In genomic region chr16:17155480-17155879, GRCh38 we compare ENCODE assay signal across 13 cellular contexts.
DNase-seq lines count a peak whose midpoint lies in the region; ATAC-seq and TF ChIP-seq lines count a peak whose summit lies in the region.
"Had no signal": no experiment of that assay in that cellular context is flagged by ENCODE, and none has a peak within 500 bp of the region (broad histone marks: within the 10 kb centered on the region; RNA-seq: fewer than 3 reads in every experiment).

No MANE protein-coding gene starts in this region.

- no peaks in the 10 kb centered on the region for H3K36me3 Mint-ChIP-seq in nephron progenitor cell (ENCODE audit: low read depth)

- peak; percentile 16 to 21 for ATAC-seq in lower lobe of right lung
- ATAC-seq: GM12878, HepG2 had no signal

- no peak overlapping the region for H3K4me3 Mint-ChIP-seq in nephron progenitor cell
- H3K4me3 Mint-ChIP-seq: CD4-positive, CD25-positive, alpha-beta regulatory T cell; HFFc6 had no signal

- no peak for TF ChIP-seq CTCF in lower lobe of right lung (IDR thresholded peaks at IDR 0.05)
- no peak for TF ChIP-seq CTCF in neutrophil (IDR thresholded peaks at IDR 0.05)
- no peak for TF ChIP-seq CTCF in nephron progenitor cell (IDR thresholded peaks at IDR 0.05)
- no peak for TF ChIP-seq CTCF in breast epithelium (IDR thresholded peaks at IDR 0.05)

- H3K27me3 Mint-ChIP-seq in nephron progenitor cell (ENCODE audit: low read depth, poor library complexity), result peaks cover 5% of the 10 kb centered on the region
- H3K27me3 Mint-ChIP-seq: CD4-positive, CD25-positive, alpha-beta regulatory T cell had no signal

- peak; percentile 59 for DNase-seq in CD1c-positive myeloid dendritic cell (ENCODE audit: extremely low spot score)
- DNase-seq in NOMO-1 treated with DMSO at 0.1 percent for 48 hours (lab: John Stamatoyannopoulos, UW; ENCODE audit: unreplicated experiment), result peak; percentile 72
- DNase-seq in lower lobe of right lung, result no peak
- no peak for DNase-seq in nephron progenitor cell
- DNase-seq in NCI-H69 (lab: John Stamatoyannopoulos, UW), result no peak
- DNase-seq in breast epithelium (ENCODE audit: low spot score in 2 of 2), result no peak
- DNase-seq: CD4-positive, CD25-positive, alpha-beta regulatory T cell; DMS53; HCEC 1CT; HFFc6 had no signal

- no peak overlapping the region for H3K27ac ChIP-seq in lower lobe of right lung
- peak overlapping the region; percentile 58 for H3K27ac ChIP-seq in neutrophil
- H3K27ac ChIP-seq in breast epithelium, result no peak overlapping the region

- H3K4me1 ChIP-seq in lower lobe of right lung (no peaks in the 10 kb centered on the region), neutrophil (ENCODE audit: control insufficient read depth in 1 of 2, insufficient read depth in 1 of 2, low read depth in 1 of 2, low read length in 1 of 2) (peaks cover 3 to 15% of the 10 kb centered on the region in 2 experiments), breast epithelium (no peaks in the 10 kb centered on the region)

- no peak overlapping the region for H3K4me3 ChIP-seq in lower lobe of right lung
- no peak overlapping the region for H3K4me3 ChIP-seq in neutrophil (ENCODE audit: low read depth in 1 of 2, low read length in 1 of 2)
- no peak overlapping the region for H3K4me3 ChIP-seq in breast epithelium
- H3K4me3 ChIP-seq: GM12878 had no signal

- no peak for TF ChIP-seq POLR2A in breast epithelium (IDR thresholded peaks at IDR 0.05)

- no peaks in the 10 kb centered on the region for H3K9me3 Mint-ChIP-seq in nephron progenitor cell
- H3K9me3 Mint-ChIP-seq: CD4-positive, CD25-positive, alpha-beta regulatory T cell; HFFc6 had no signal

- no peak overlapping the region for H3K27ac Mint-ChIP-seq in nephron progenitor cell
- H3K27ac Mint-ChIP-seq: CD4-positive, CD25-positive, alpha-beta regulatory T cell; HFFc6 had no signal

- H3K36me3 ChIP-seq in lower lobe of right lung, result no peaks in the 10 kb centered on the region
- H3K36me3 ChIP-seq in neutrophil, result no peaks in the 10 kb centered on the region
- no peaks in the 10 kb centered on the region for H3K36me3 ChIP-seq in breast epithelium

- intact Hi-C loops in lower lobe of right lung (cut with DNase I) (no loop called here), breast epithelium (cut with DNase I; ENCODE audit: low total_unique reads) (no loop called here)

- H3K4me1 Mint-ChIP-seq in nephron progenitor cell, result peaks cover 13% of the 10 kb centered on the region

- no peaks in the 10 kb centered on the region for H3K9me3 ChIP-seq in lower lobe of right lung
- H3K9me3 ChIP-seq in neutrophil, result no peaks in the 10 kb centered on the region
- H3K9me3 ChIP-seq in breast epithelium, result no peaks in the 10 kb centered on the region

- H3K27me3 ChIP-seq in lower lobe of right lung (ENCODE audit: low read depth), result no peaks in the 10 kb centered on the region
- no peaks in the 10 kb centered on the region for H3K27me3 ChIP-seq in neutrophil
- no peaks in the 10 kb centered on the region for H3K27me3 ChIP-seq in breast epithelium

Comparison
In these comparisons a context has a peak if more than half of its experiments do, and no peak if none do; other contexts are left out.
1. DNase-seq: peak in CD1c-positive myeloid dendritic cell (single experiment) and NOMO-1 treated with DMSO at 0.1 percent for 48 hours (single experiment); none in lower lobe of right lung (single experiment), nephron progenitor cell (single experiment), NCI-H69 (single experiment) and breast epithelium (0 of 2).